ENCODE assay signal across 15 cellular contexts in genomic region chr12:64983771-64984170, GRCh38.
A peak's percentile ranks its signal among the peaks of the same experiment; 100 is the strongest.
DNase-seq lines count a peak whose midpoint lies in the region; ATAC-seq and TF ChIP-seq lines count a peak whose summit lies in the region.
"Had no signal": no experiment of that assay in that cellular context is flagged by ENCODE, and none has a peak within 500 bp of the region (broad histone marks: within the 10 kb centered on the region; RNA-seq: fewer than 3 reads in every experiment).

No MANE protein-coding gene starts in this region.

- TF ChIP-seq POLR2A in breast epithelium (IDR thresholded peaks at IDR 0.05) = no peak

- peaks cover 12% of the 10 kb centered on the region for H3K4me1 Mint-ChIP-seq in MCF 10A (ENCODE audit: insufficient read depth, unreplicated experiment)
- no peaks in the 10 kb centered on the region for H3K4me1 Mint-ChIP-seq in activated CD4-positive, alpha-beta memory T cell treated with anti-CD3 and anti-CD28 coated beads, Interleukin-2, amount 10 ng/mL, durations not matched to agents 7 days and 5 days
- H3K4me1 Mint-ChIP-seq: CD4-positive, CD25-positive, alpha-beta regulatory T cell had no signal

- H3K9me3 ChIP-seq in breast epithelium = no peaks in the 10 kb centered on the region
- H3K9me3 ChIP-seq in SJCRH30 (replicated peaks) = no peaks in the 10 kb centered on the region

- H3K27ac ChIP-seq in breast epithelium (no peak overlapping the region), SJCRH30 (peak overlapping the region; percentile 23; the same call in 1 of the 2 replicates)
- H3K27ac ChIP-seq: BLaER1 treated with 17β-estradiol and CSF1 and Interleukin-3, amounts not matched to agents 10 nM and 100 nM had no signal

- POLR2A ChIA-PET in MCF 10A (lab: Yijun Ruan, JAX) = interaction anchor here (0.6 kb wide), 2 partner anchors 10 to 79 kb away, joined by 3 to 7 read pairs; no protein-coding TSS in a partner anchor
- POLR2A ChIA-PET in activated CD4-positive, alpha-beta memory T cell treated with anti-CD3 and anti-CD28 coated beads, Interleukin-2, amount 10 ng/mL, durations not matched to agents 7 days and 5 days (lab: Charles Lee) = no interaction called here

- ATAC-seq in esophagus mucosa (peak; percentile 42), GM21381 (IDR thresholded peaks at IDR 0.05; ENCODE audit: unreplicated experiment) (no peak)

- no peak overlapping the region for H3K4me3 Mint-ChIP-seq in MCF 10A (ENCODE audit: unreplicated experiment)
- H3K4me3 Mint-ChIP-seq in activated CD4-positive, alpha-beta memory T cell treated with anti-CD3 and anti-CD28 coated beads, Interleukin-2, amount 10 ng/mL, durations not matched to agents 7 days and 5 days = no peak overlapping the region
- H3K4me3 Mint-ChIP-seq: CD4-positive, CD25-positive, alpha-beta regulatory T cell had no signal

- TF ChIP-seq CTCF in MCF 10A (IDR thresholded peaks at IDR 0.05; ENCODE audit: unreplicated experiment) = no peak
- TF ChIP-seq CTCF in breast epithelium (IDR thresholded peaks at IDR 0.05) = no peak

- H3K27ac Mint-ChIP-seq in MCF 10A (ENCODE audit: low read depth, unreplicated experiment) = peak overlapping the region; percentile 95
- no peak overlapping the region for H3K27ac Mint-ChIP-seq in activated CD4-positive, alpha-beta memory T cell treated with anti-CD3 and anti-CD28 coated beads, Interleukin-2, amount 10 ng/mL, durations not matched to agents 7 days and 5 days
- H3K27ac Mint-ChIP-seq: CD4-positive, CD25-positive, alpha-beta regulatory T cell had no signal

- DNase-seq in MCF 10A (ENCODE audit: unreplicated experiment) (peak; percentile 65), breast epithelium (ENCODE audit: low spot score in 2 of 2) (no peak), SJCRH30 (peak; percentile 21 to 68), NCI-H2081 (lab: John Stamatoyannopoulos, UW) (no peak)
- DNase-seq in activated CD4-positive, alpha-beta memory T cell treated with anti-CD3 and anti-CD28 coated beads, Interleukin-2, amount 10 ng/mL, durations not matched to agents 7 days and 5 days = no peak
- DNase-seq: 8988T; AML-193; CD4-positive, CD25-positive, alpha-beta regulatory T cell; DMS53; GF-D8; HCEC 1CT; IMR-90 had no signal

- CTCF ChIA-PET in MCF 10A (lab: Yijun Ruan, JAX) = interaction anchor here (0.6 kb wide), 1 partner anchor 64 kb away, joined by 4 read pairs; no protein-coding TSS in a partner anchor
- CTCF ChIA-PET in activated CD4-positive, alpha-beta memory T cell treated with anti-CD3 and anti-CD28 coated beads, Interleukin-2, amount 10 ng/mL, durations not matched to agents 7 days and 5 days (lab: Charles Lee) = no interaction called here

- intact Hi-C loops in MCF 10A (cut with micrococcal nuclease) (no loop called here), breast epithelium (cut with DNase I; ENCODE audit: low total_unique reads) (no loop called here)

- H3K36me3 Mint-ChIP-seq in MCF 10A (ENCODE audit: insufficient read depth, unreplicated experiment) = peaks cover 5% of the 10 kb centered on the region
- no peaks in the 10 kb centered on the region for H3K36me3 Mint-ChIP-seq in activated CD4-positive, alpha-beta memory T cell treated with anti-CD3 and anti-CD28 coated beads, Interleukin-2, amount 10 ng/mL, durations not matched to agents 7 days and 5 days (ENCODE audit: low read depth)
- H3K36me3 Mint-ChIP-seq: CD4-positive, CD25-positive, alpha-beta regulatory T cell had no signal

- peaks cover 17% of the 10 kb centered on the region for H3K27me3 Mint-ChIP-seq in MCF 10A (ENCODE audit: insufficient read depth, unreplicated experiment)
- no peaks in the 10 kb centered on the region for H3K27me3 Mint-ChIP-seq in activated CD4-positive, alpha-beta memory T cell treated with anti-CD3 and anti-CD28 coated beads, Interleukin-2, amount 10 ng/mL, durations not matched to agents 7 days and 5 days

- no peak overlapping the region for H3K4me3 ChIP-seq in breast epithelium
- H3K4me3 ChIP-seq in SJCRH30 = no peak overlapping the region
- H3K4me3 ChIP-seq: BLaER1 treated with 17β-estradiol and CSF1 and Interleukin-3, amounts not matched to agents 10 nM and 100 nM had no signal

- no peaks in the 10 kb centered on the region for H3K36me3 ChIP-seq in breast epithelium
- no peaks in the 10 kb centered on the region for H3K36me3 ChIP-seq in SJCRH30
- H3K36me3 ChIP-seq: BLaER1 treated with 17β-estradiol and CSF1 and Interleukin-3, amounts not matched to agents 10 nM and 100 nM had no signal

- H3K27me3 ChIP-seq in breast epithelium (no peaks in the 10 kb centered on the region), SJCRH30 (no peaks in the 10 kb centered on the region)
- H3K27me3 ChIP-seq: BLaER1 treated with 17β-estradiol and CSF1 and Interleukin-3, amounts not matched to agents 10 nM and 100 nM had no signal

- BruUV-seq in MCF 10A (replicated peaks; lab: Mats Ljungman, UMichigan) = no TSS peak

- H3K4me1 ChIP-seq in breast epithelium = no peaks in the 10 kb centered on the region
- H3K4me1 ChIP-seq in SJCRH30 = no peaks in the 10 kb centered on the region; the same call in 1 of the 2 replicates
- H3K4me1 ChIP-seq: BLaER1 treated with 17β-estradiol and CSF1 and Interleukin-3, amounts not matched to agents 10 nM and 100 nM had no signal

- peaks cover 37% of the 10 kb centered on the region for H3K9me3 Mint-ChIP-seq in MCF 10A (ENCODE audit: unreplicated experiment)
- H3K9me3 Mint-ChIP-seq in activated CD4-positive, alpha-beta memory T cell treated with anti-CD3 and anti-CD28 coated beads, Interleukin-2, amount 10 ng/mL, durations not matched to agents 7 days and 5 days = no peaks in the 10 kb centered on the region

Comparison
In these comparisons a context has a peak if more than half of its experiments do, and no peak if none do; other contexts are left out.
1. DNase-seq: peak in MCF 10A (single experiment) and SJCRH30 (2 of 2); none in breast epithelium (0 of 2), activated CD4-positive, alpha-beta memory T cell treated with anti-CD3 and anti-CD28 coated beads, Interleukin-2, amount 10 ng/mL, durations not matched to agents 7 days and 5 days (single experiment) and NCI-H2081 (0 of 2).